18 cellular contexts compared by ENCODE assay signal in the genomic region with DNA sequence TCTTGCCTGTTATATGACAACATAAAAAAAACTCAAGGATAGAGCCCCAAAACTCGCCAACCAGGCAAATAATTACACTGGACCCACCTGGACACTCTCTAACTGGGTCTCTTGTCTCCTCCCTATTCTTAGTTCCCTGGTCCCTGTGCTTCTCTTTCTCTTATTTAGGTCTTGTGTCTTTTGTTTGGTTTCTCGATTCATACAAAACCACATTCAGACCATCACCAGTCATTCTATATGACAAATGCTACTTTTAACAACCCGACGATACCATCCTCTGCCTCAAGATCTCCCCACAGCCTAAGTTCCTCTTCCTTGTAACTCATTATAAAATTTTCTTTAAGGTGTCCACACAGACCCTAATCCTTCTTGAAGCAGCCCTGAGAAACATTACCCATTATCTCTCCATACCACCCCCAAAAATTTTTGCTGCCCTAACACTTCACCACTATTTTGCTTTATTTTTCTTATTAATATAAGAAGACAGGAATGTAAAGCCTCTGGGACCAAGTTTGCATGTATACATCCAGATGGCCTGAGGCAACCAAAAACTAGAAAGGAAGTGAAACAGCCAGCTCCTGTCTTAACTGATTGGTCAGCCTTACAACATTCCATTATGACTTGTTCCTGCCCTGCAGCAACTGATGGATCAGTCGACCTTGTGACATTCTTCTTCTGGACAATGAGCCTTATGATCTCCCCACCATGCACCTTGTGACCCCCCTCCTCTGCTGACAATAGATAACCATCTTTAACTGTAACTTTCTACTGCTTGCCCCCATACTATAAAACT.
A peak's percentile ranks its signal among the peaks of the same experiment; 100 is the strongest.
DNase-seq lines count a peak whose midpoint lies in the region; ATAC-seq, FAIRE-seq and TF ChIP-seq lines count a peak whose summit lies in the region.
"Had no signal": no experiment of that assay in that cellular context is flagged by ENCODE, and none has a peak within 500 bp of the region (broad histone marks: within the 10 kb centered on the region; RNA-seq: fewer than 3 reads in every experiment).

No MANE protein-coding gene starts in this region.

- CTCF ChIA-PET in activated CD8-positive, alpha-beta T cell treated with anti-CD3 and anti-CD28 coated beads, Interleukin-2, amount 10 ng/mL, durations not matched to agents 7 days and 5 days (lab: Charles Lee) = no interaction called here

- H3K4me1 Mint-ChIP-seq in activated CD8-positive, alpha-beta T cell treated with anti-CD3 and anti-CD28 coated beads, Interleukin-2, amount 10 ng/mL, durations not matched to agents 7 days and 5 days (ENCODE audit: low read depth) = no peaks in the 10 kb centered on the region
- H3K4me1 Mint-ChIP-seq: activated CD4-positive, alpha-beta T cell treated with anti-CD3 and anti-CD28 coated beads, Interleukin-2, amount 10 ng/mL, durations not matched to agents 7 days and 5 days; stimulated activated naive B cell treated with anti-CD40 and anti-IgM and Interleukin-4, amounts not matched to agents 10 μg/mL and 1 μg/mL and 100 μg/mL, for 72 hours had no signal

- H3K9me3 Mint-ChIP-seq in activated CD8-positive, alpha-beta T cell treated with anti-CD3 and anti-CD28 coated beads, Interleukin-2, amount 10 ng/mL, durations not matched to agents 7 days and 5 days (ENCODE audit: insufficient read depth) = peaks cover 6% of the 10 kb centered on the region

- no peak overlapping the region for H3K27ac Mint-ChIP-seq in activated CD8-positive, alpha-beta T cell treated with anti-CD3 and anti-CD28 coated beads, Interleukin-2, amount 10 ng/mL, durations not matched to agents 7 days and 5 days
- H3K27ac Mint-ChIP-seq: activated CD4-positive, alpha-beta T cell treated with anti-CD3 and anti-CD28 coated beads, Interleukin-2, amount 10 ng/mL, durations not matched to agents 7 days and 5 days; CD4-positive, alpha-beta T cell; stimulated activated naive B cell treated with anti-CD40 and anti-IgM and Interleukin-4, amounts not matched to agents 10 μg/mL and 1 μg/mL and 100 μg/mL, for 72 hours had no signal

- POLR2A ChIA-PET in activated CD8-positive, alpha-beta T cell treated with anti-CD3 and anti-CD28 coated beads, Interleukin-2, amount 10 ng/mL, durations not matched to agents 7 days and 5 days (lab: Charles Lee) = no interaction called here

- FAIRE-seq in GM12891 (lab: Jason Lieb, UNC) = no peak
- FAIRE-seq: endothelial cell of umbilical vein, islet of Langerhans, pancreas had no signal

- H3K36me3 Mint-ChIP-seq in activated CD8-positive, alpha-beta T cell treated with anti-CD3 and anti-CD28 coated beads, Interleukin-2, amount 10 ng/mL, durations not matched to agents 7 days and 5 days (ENCODE audit: low read depth) = no peaks in the 10 kb centered on the region
- H3K36me3 Mint-ChIP-seq: stimulated activated naive B cell treated with anti-CD40 and anti-IgM and Interleukin-4, amounts not matched to agents 10 μg/mL and 1 μg/mL and 100 μg/mL, for 72 hours had no signal

- no peaks in the 10 kb centered on the region for H3K27me3 ChIP-seq in Peyer's patch
- H3K27me3 ChIP-seq: pancreas had no signal

- no peak overlapping the region for H3K4me3 Mint-ChIP-seq in activated CD8-positive, alpha-beta T cell treated with anti-CD3 and anti-CD28 coated beads, Interleukin-2, amount 10 ng/mL, durations not matched to agents 7 days and 5 days
- H3K4me3 Mint-ChIP-seq: activated CD4-positive, alpha-beta T cell treated with anti-CD3 and anti-CD28 coated beads, Interleukin-2, amount 10 ng/mL, durations not matched to agents 7 days and 5 days; CD4-positive, alpha-beta T cell; stimulated activated naive B cell treated with anti-CD40 and anti-IgM and Interleukin-4, amounts not matched to agents 10 μg/mL and 1 μg/mL and 100 μg/mL, for 72 hours had no signal

- TF ChIP-seq CTCF in Peyer's patch (IDR thresholded peaks at IDR 0.05) = no peak

- H3K27ac ChIP-seq in Peyer's patch = no peak overlapping the region
- H3K27ac ChIP-seq: pancreas had no signal

- no peaks in the 10 kb centered on the region for H3K4me1 ChIP-seq in Peyer's patch
- H3K4me1 ChIP-seq: pancreas had no signal

- no peaks in the 10 kb centered on the region for H3K36me3 ChIP-seq in Peyer's patch
- H3K36me3 ChIP-seq: pancreas had no signal

- no peak overlapping the region for H3K4me3 ChIP-seq in Peyer's patch
- H3K4me3 ChIP-seq: pancreas had no signal

- no peaks in the 10 kb centered on the region for H3K27me3 Mint-ChIP-seq in activated CD8-positive, alpha-beta T cell treated with anti-CD3 and anti-CD28 coated beads, Interleukin-2, amount 10 ng/mL, durations not matched to agents 7 days and 5 days (ENCODE audit: low read depth)
- H3K27me3 Mint-ChIP-seq: activated CD4-positive, alpha-beta T cell treated with anti-CD3 and anti-CD28 coated beads, Interleukin-2, amount 10 ng/mL, durations not matched to agents 7 days and 5 days; CD4-positive, alpha-beta T cell; stimulated activated naive B cell treated with anti-CD40 and anti-IgM and Interleukin-4, amounts not matched to agents 10 μg/mL and 1 μg/mL and 100 μg/mL, for 72 hours had no signal

- H3K9me3 ChIP-seq in Peyer's patch = no peaks in the 10 kb centered on the region
- H3K9me3 ChIP-seq: pancreas had no signal

- TF ChIP-seq POLR2A in GM12891 (IDR thresholded peaks at IDR 0.05; ENCODE audit: low read depth, low read length) = no peak
- TF ChIP-seq POLR2A in Peyer's patch (IDR thresholded peaks at IDR 0.05) = no peak

- DNase-seq in GM12891 (ENCODE audit: insufficient read length, low spot score) (no peak), OCI-M1 (lab: John Stamatoyannopoulos, UW) (peak; percentile 45), NCI-H146 treated with DMSO at 0.1 percent for 48 hours (lab: John Stamatoyannopoulos, UW; ENCODE audit: unreplicated experiment) (no peak), germinal center (ENCODE audit: low spot score) (no peak), Peyer's patch (no peak)
- no peak for DNase-seq in activated CD8-positive, alpha-beta T cell treated with anti-CD3 and anti-CD28 coated beads, Interleukin-2, amount 10 ng/mL, durations not matched to agents 7 days and 5 days
- DNase-seq: activated CD4-positive, alpha-beta T cell treated with anti-CD3 and anti-CD28 coated beads, Interleukin-2, amount 10 ng/mL, durations not matched to agents 7 days and 5 days; amygdala; CD4-positive, alpha-beta T cell; HCEC 1CT; NCI-H1436 treated with DMSO at 0.1 percent for 48 hours; pancreas; RPMI8226; stimulated activated naive B cell treated with anti-CD40 and anti-IgM and Interleukin-4, amounts not matched to agents 10 μg/mL and 1 μg/mL and 100 μg/mL, for 72 hours had no signal

- peak; percentile 63 for ATAC-seq in HG02623 (IDR thresholded peaks at IDR 0.05; ENCODE audit: unreplicated experiment)
- ATAC-seq in HG03432 (IDR thresholded peaks at IDR 0.05; ENCODE audit: unreplicated experiment) = peak; percentile 82
- no peak for ATAC-seq in activated CD8-positive, alpha-beta T cell treated with anti-CD3 and anti-CD28 coated beads, Interleukin-2, amount 10 ng/mL, durations not matched to agents 7 days and 5 days
- ATAC-seq: pancreas; stimulated activated naive B cell treated with anti-CD40 and anti-IgM and Interleukin-4, amounts not matched to agents 10 μg/mL and 1 μg/mL and 100 μg/mL, for 72 hours had no signal

TF ChIP-seq in GM12891, 5 proteins besides CTCF, POLR2A, EP300 and RAD21:
- TF ChIP-seq POU2F2 (IDR thresholded peaks at IDR 0.05; ENCODE audit: low read depth, low read length) (no peak), TAF1 (IDR thresholded peaks at IDR 0.05; ENCODE audit: low read depth, low read length) (no peak), SPI1 (IDR thresholded peaks at IDR 0.05; ENCODE audit: low read depth, low read length) (peak; percentile 84), PAX5 (IDR thresholded peaks at IDR 0.05; ENCODE audit: insufficient read depth, low read length, severe bottlenecking) (no peak)
TF ChIP-seq in GM12891: peak in this region for 1.
